Comparison of ENCODE assay signal across 16 cellular contexts in genomic region chr4:155434904-155435303, GRCh38.
"Had no signal": no experiment of that assay in that cellular context is flagged by ENCODE, and none has a peak within 500 bp of the region (broad histone marks: within the 10 kb centered on the region; RNA-seq: fewer than 3 reads in every experiment).

No MANE protein-coding gene starts in this region.

- H3K4me1 Mint-ChIP-seq: naive thymus-derived CD8-positive, alpha-beta T cell had no signal

- H3K79me2 ChIP-seq: hepatocyte had no signal

- H3K4me1 ChIP-seq: uterus had no signal

- H3K4me3 ChIP-seq: hepatocyte, mucosa of descending colon, smooth muscle cell, upper lobe of left lung, uterus had no signal

- DNase-seq: effector memory CD4-positive, alpha-beta T cell; erythroblast; foreskin melanocyte; head of caudate nucleus; left colon; mucosa of descending colon; naive thymus-derived CD8-positive, alpha-beta T cell; posterior cingulate gyrus; right cardiac atrium; stimulated activated CD4-positive, alpha-beta T cell treated with anti-CD3 and anti-CD28 coated beads, Interleukin-2, amount 100 ng/mL, for 48 hours; stimulated activated naive CD4-positive, alpha-beta T cell treated with Interleukin-2 at 50 U/mL for 16 hours; upper lobe of left lung; uterus had no signal

- H3K27ac ChIP-seq: hepatocyte, neutrophil, upper lobe of left lung, uterus had no signal

- H3K4me2 ChIP-seq: hepatocyte, smooth muscle cell had no signal

- H2AFZ ChIP-seq: hepatocyte had no signal

- H3K9me3 Mint-ChIP-seq: naive thymus-derived CD8-positive, alpha-beta T cell had no signal

- H3K36me3 Mint-ChIP-seq: naive thymus-derived CD8-positive, alpha-beta T cell had no signal

- ATAC-seq: left colon; mucosa of descending colon; naive thymus-derived CD8-positive, alpha-beta T cell; right cardiac atrium had no signal

- H3K27me3 ChIP-seq: hepatocyte, neutrophil, upper lobe of left lung, uterus had no signal

- H3K9me3 ChIP-seq: mucosa of descending colon, neutrophil, upper lobe of left lung, uterus had no signal

- H3K27ac Mint-ChIP-seq: naive thymus-derived CD8-positive, alpha-beta T cell had no signal

- H3K36me3 ChIP-seq: neutrophil, upper lobe of left lung, uterus had no signal

- H3K4me3 Mint-ChIP-seq: naive thymus-derived CD8-positive, alpha-beta T cell had no signal
